21 cellular contexts compared by ENCODE assay signal in genomic region chr7:132828502-132828901, GRCh38.
DNase-seq lines count a peak whose midpoint lies in the region; ATAC-seq and TF ChIP-seq lines count a peak whose summit lies in the region.
"Had no signal": no experiment of that assay in that cellular context is flagged by ENCODE, and none has a peak within 500 bp of the region (broad histone marks: within the 10 kb centered on the region; RNA-seq: fewer than 3 reads in every experiment).

No MANE protein-coding gene starts in this region.

- peak; percentile 28 for DNase-seq in RPMI7951 (ENCODE audit: low read depth)
- DNase-seq in renal cortical epithelial cell (ENCODE audit: low read depth), result peak; percentile 20
- DNase-seq in activated CD4-positive, alpha-beta memory T cell treated with anti-CD3 and anti-CD28 coated beads, Interleukin-2, amount 10 ng/mL, durations not matched to agents 7 days and 5 days, result no peak
- no peak for DNase-seq in endothelial cell (ENCODE audit: low spot score)
- no peak for DNase-seq in inferior parietal cortex (ENCODE audit: extremely low spot score)
- no peak for DNase-seq in left lung
- DNase-seq: C1 segment of cervical spinal cord; CD8-positive, alpha-beta memory T cell; DMS79; H9; Karpas-422; MG63; NCI-H1048; NCI-H1436; NCI-H1930; NCI-H226; NCI-H524 had no signal

- H3K36me3 ChIP-seq in left lung, result no peaks in the 10 kb centered on the region
- H3K36me3 ChIP-seq: MG63 had no signal

- H3K4me1 Mint-ChIP-seq in activated CD4-positive, alpha-beta memory T cell treated with anti-CD3 and anti-CD28 coated beads, Interleukin-2, amount 10 ng/mL, durations not matched to agents 7 days and 5 days, result peaks cover 14% of the 10 kb centered on the region
- H3K4me1 Mint-ChIP-seq in endothelial cell (ENCODE audit: unreplicated experiment), result no peaks in the 10 kb centered on the region

- no peak overlapping the region for H3K27ac ChIP-seq in left lung
- H3K27ac ChIP-seq: SJSA1 had no signal

- H3K27ac Mint-ChIP-seq in activated CD4-positive, alpha-beta memory T cell treated with anti-CD3 and anti-CD28 coated beads, Interleukin-2, amount 10 ng/mL, durations not matched to agents 7 days and 5 days, result no peak overlapping the region
- no peak overlapping the region for H3K27ac Mint-ChIP-seq in endothelial cell (ENCODE audit: unreplicated experiment)
- H3K27ac Mint-ChIP-seq: H9, IgD-negative memory B cell had no signal

- no peaks in the 10 kb centered on the region for H3K27me3 Mint-ChIP-seq in activated CD4-positive, alpha-beta memory T cell treated with anti-CD3 and anti-CD28 coated beads, Interleukin-2, amount 10 ng/mL, durations not matched to agents 7 days and 5 days
- H3K27me3 Mint-ChIP-seq in endothelial cell (ENCODE audit: unreplicated experiment), result peaks cover 2% of the 10 kb centered on the region
- H3K27me3 Mint-ChIP-seq: CD8-positive, alpha-beta memory T cell; IgD-negative memory B cell had no signal

- ATAC-seq in GM18870 (IDR thresholded peaks at IDR 0.05; ENCODE audit: unreplicated experiment) (peak; percentile 53), HG02798 (IDR thresholded peaks at IDR 0.05; ENCODE audit: poor library complexity, unreplicated experiment) (peak; percentile 52), left lung (no peak)

- H3K36me3 Mint-ChIP-seq in activated CD4-positive, alpha-beta memory T cell treated with anti-CD3 and anti-CD28 coated beads, Interleukin-2, amount 10 ng/mL, durations not matched to agents 7 days and 5 days (ENCODE audit: low read depth), result peaks cover 7% of the 10 kb centered on the region
- no peaks in the 10 kb centered on the region for H3K36me3 Mint-ChIP-seq in endothelial cell (ENCODE audit: low read depth, unreplicated experiment)

- no peaks in the 10 kb centered on the region for H3K4me1 ChIP-seq in left lung
- H3K4me1 ChIP-seq: SJSA1 had no signal

- no peaks in the 10 kb centered on the region for H3K27me3 ChIP-seq in left lung
- H3K27me3 ChIP-seq: MG63, SJSA1 had no signal

- H3K9me3 Mint-ChIP-seq in activated CD4-positive, alpha-beta memory T cell treated with anti-CD3 and anti-CD28 coated beads, Interleukin-2, amount 10 ng/mL, durations not matched to agents 7 days and 5 days, result no peaks in the 10 kb centered on the region
- no peaks in the 10 kb centered on the region for H3K9me3 Mint-ChIP-seq in endothelial cell (ENCODE audit: unreplicated experiment)
- H3K9me3 Mint-ChIP-seq: CD8-positive, alpha-beta memory T cell; H9 had no signal

- H3K9me3 ChIP-seq in left lung, result no peaks in the 10 kb centered on the region
- H3K9me3 ChIP-seq: MG63, SJSA1 had no signal

- TF ChIP-seq CTCF in endothelial cell (IDR thresholded peaks at IDR 0.05; ENCODE audit: unreplicated experiment) (no peak), left lung (IDR thresholded peaks at IDR 0.05) (no peak)

- no peak overlapping the region for H3K4me3 Mint-ChIP-seq in activated CD4-positive, alpha-beta memory T cell treated with anti-CD3 and anti-CD28 coated beads, Interleukin-2, amount 10 ng/mL, durations not matched to agents 7 days and 5 days
- H3K4me3 Mint-ChIP-seq in endothelial cell (ENCODE audit: unreplicated experiment), result no peak overlapping the region
- H3K4me3 Mint-ChIP-seq: CD8-positive, alpha-beta memory T cell; H9; IgD-negative memory B cell had no signal

- H3K4me3 ChIP-seq in left lung, result no peak overlapping the region
- H3K4me3 ChIP-seq: MG63, SJSA1 had no signal

- intact Hi-C loops in left lung (cut with DNase I), result no loop called here

- CTCF ChIA-PET in activated CD4-positive, alpha-beta memory T cell treated with anti-CD3 and anti-CD28 coated beads, Interleukin-2, amount 10 ng/mL, durations not matched to agents 7 days and 5 days (lab: Charles Lee), result no interaction called here

- POLR2A ChIA-PET in activated CD4-positive, alpha-beta memory T cell treated with anti-CD3 and anti-CD28 coated beads, Interleukin-2, amount 10 ng/mL, durations not matched to agents 7 days and 5 days (lab: Charles Lee), result interaction anchor here (0.7 kb wide), 1 partner anchor 107 kb away, joined by 3 read pairs; no protein-coding TSS in a partner anchor

Comparison
In these comparisons a context has a peak if more than half of its experiments do, and no peak if none do; other contexts are left out.
1. DNase-seq: peak in RPMI7951 (single experiment) and renal cortical epithelial cell (single experiment); none in activated CD4-positive, alpha-beta memory T cell treated with anti-CD3 and anti-CD28 coated beads, Interleukin-2, amount 10 ng/mL, durations not matched to agents 7 days and 5 days (single experiment), endothelial cell (single experiment), inferior parietal cortex (single experiment) and left lung (0 of 2).